1 cellular context compared by ENCODE assay signal in the genomic region with DNA sequence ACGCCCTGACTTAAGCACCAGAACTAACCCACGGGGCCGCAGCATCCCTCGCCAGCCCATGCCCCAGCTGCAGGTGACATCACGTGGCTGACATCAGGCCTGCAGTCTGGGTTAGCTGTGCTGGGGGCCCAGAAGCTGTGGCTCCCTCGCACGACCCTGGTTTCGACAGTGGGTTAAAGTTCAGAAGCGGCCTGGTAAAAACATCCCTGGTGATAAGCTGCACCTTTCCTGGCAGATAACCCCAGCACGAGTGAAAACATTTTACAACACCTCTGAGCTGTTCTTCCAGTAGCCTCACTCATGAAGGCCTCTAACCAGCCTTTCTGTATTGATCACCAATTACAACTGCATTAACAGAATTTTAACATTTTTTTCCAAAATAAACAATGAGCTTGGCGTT.
TF ChIP-seq lines count a peak whose summit lies in the region.

No MANE protein-coding gene starts in this region.

TF ChIP-seq in HepG2, 621 proteins besides CTCF, POLR2A, EP300 and RAD21 (continued from another document and continues in another):
- no peak for TF ChIP-seq ZNF281 (CRISPR knock-in tag; IDR thresholded peaks at IDR 0.05; ENCODE audit: borderline replicate concordance)
- TF ChIP-seq TFE3 (CRISPR knock-in tag; IDR thresholded peaks at IDR 0.05), result 0 out of 2 replicates have a peak, but pooled peaks have one; percentile 47
- no peak for TF ChIP-seq ZNF256 (CRISPR knock-in tag; conservative IDR thresholded peaks at IDR 0.05)
- TF ChIP-seq THRA (CRISPR knock-in tag; IDR thresholded peaks at IDR 0.05; ENCODE audit: borderline replicate concordance), result peak; percentile 84; the same call in 1 of the 2 replicates
- no peak for TF ChIP-seq NCOA5 (CRISPR knock-in tag; IDR thresholded peaks at IDR 0.05)
- no peak for TF ChIP-seq HMG20A (CRISPR knock-in tag; IDR thresholded peaks at IDR 0.05; ENCODE audit: borderline replicate concordance)
- no peak for TF ChIP-seq ADNP (CRISPR knock-in tag; IDR thresholded peaks at IDR 0.05)
- no peak for TF ChIP-seq HHEX (CRISPR knock-in tag; IDR thresholded peaks at IDR 0.05)
- no peak for TF ChIP-seq ZNF616 (CRISPR knock-in tag; IDR thresholded peaks at IDR 0.05; ENCODE audit: low read depth)
- TF ChIP-seq ZNF839 (CRISPR knock-in tag; IDR thresholded peaks at IDR 0.05; ENCODE audit: borderline replicate concordance), result no peak
- TF ChIP-seq TBL1XR1 (IDR thresholded peaks at IDR 0.05; ENCODE audit: borderline replicate concordance, low read length, partially characterized antibody), result no peak
- no peak for TF ChIP-seq ATF4 (CRISPR knock-in tag; IDR thresholded peaks at IDR 0.05)
- TF ChIP-seq ATM (IDR thresholded peaks at IDR 0.05; ENCODE audit: borderline replicate concordance), result no peak
- no peak for TF ChIP-seq BHLHE40 (IDR thresholded peaks at IDR 0.05; ENCODE audit: low read length)
- no peak for TF ChIP-seq CCDC6 (CRISPR knock-in tag; IDR thresholded peaks at IDR 0.05)
- TF ChIP-seq ZNF143 (CRISPR knock-in tag; IDR thresholded peaks at IDR 0.05), result no peak
- 0 out of 2 replicates have a peak, but pooled peaks have one; percentile 35 for TF ChIP-seq NRL (CRISPR knock-in tag; IDR thresholded peaks at IDR 0.05; ENCODE audit: borderline replicate concordance)
- no peak for TF ChIP-seq SKI (IDR thresholded peaks at IDR 0.05; ENCODE audit: partially characterized antibody)
- no peak for TF ChIP-seq ONECUT2 (CRISPR knock-in tag; IDR thresholded peaks at IDR 0.05)
- no peak for TF ChIP-seq ZC3H13 (CRISPR knock-in tag; IDR thresholded peaks at IDR 0.05)
- TF ChIP-seq ZNF670 (CRISPR knock-in tag; IDR thresholded peaks at IDR 0.05; ENCODE audit: borderline replicate concordance), result no peak
- no peak for TF ChIP-seq ZBTB44 (CRISPR knock-in tag; IDR thresholded peaks at IDR 0.05)
- no peak for TF ChIP-seq ZNF703 (CRISPR knock-in tag; IDR thresholded peaks at IDR 0.05; ENCODE audit: borderline replicate concordance)
- no peak for TF ChIP-seq IKZF1 (IDR thresholded peaks at IDR 0.05)
- no peak for TF ChIP-seq ZNF333 (CRISPR knock-in tag; IDR thresholded peaks at IDR 0.05; ENCODE audit: borderline replicate concordance)
- no peak for TF ChIP-seq ZNF335 (CRISPR knock-in tag; IDR thresholded peaks at IDR 0.05)
- no peak for TF ChIP-seq HNRNPL (IDR thresholded peaks at IDR 0.05; ENCODE audit: low read depth, low read length)
- TF ChIP-seq ZBTB38 (CRISPR knock-in tag; IDR thresholded peaks at IDR 0.05), result no peak
- TF ChIP-seq HMG20B (CRISPR knock-in tag; conservative IDR thresholded peaks at IDR 0.05), result no peak
- TF ChIP-seq ZNF562 (CRISPR knock-in tag; IDR thresholded peaks at IDR 0.05; ENCODE audit: borderline replicate concordance), result no peak
- no peak for TF ChIP-seq FLYWCH1 (CRISPR knock-in tag; IDR thresholded peaks at IDR 0.05)
- no peak for TF ChIP-seq FOXC1 (CRISPR knock-in tag; IDR thresholded peaks at IDR 0.05; ENCODE audit: borderline replicate concordance)
- no peak for TF ChIP-seq RBFOX2 (IDR thresholded peaks at IDR 0.05; ENCODE audit: low read depth, low read length)
- TF ChIP-seq TCF7 (IDR thresholded peaks at IDR 0.05; ENCODE audit: low read depth), result no peak
- no peak for TF ChIP-seq KAT7 (CRISPR knock-in tag; IDR thresholded peaks at IDR 0.05; ENCODE audit: borderline replicate concordance)
- TF ChIP-seq MTA1 (CRISPR knock-in tag; IDR thresholded peaks at IDR 0.05; ENCODE audit: borderline replicate concordance), result no peak
- TF ChIP-seq, protein P1, sequence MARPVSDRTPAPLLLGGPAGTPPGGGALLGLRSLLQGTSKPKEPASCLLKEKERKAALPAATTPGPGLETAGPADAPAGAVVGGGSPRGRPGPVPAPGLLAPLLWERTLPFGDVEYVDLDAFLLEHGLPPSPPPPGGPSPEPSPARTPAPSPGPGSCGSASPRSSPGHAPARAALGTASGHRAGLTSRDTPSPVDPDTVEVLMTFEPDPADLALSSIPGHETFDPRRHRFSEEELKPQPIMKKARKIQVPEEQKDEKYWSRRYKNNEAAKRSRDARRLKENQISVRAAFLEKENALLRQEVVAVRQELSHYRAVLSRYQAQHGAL (CRISPR knock-in tag; IDR thresholded peaks at IDR 0.05; ENCODE audit: not compliant biosample characterization), result no peak
- TF ChIP-seq TBP (CRISPR knock-in tag; IDR thresholded peaks at IDR 0.05), result no peak
- no peak for TF ChIP-seq ZNF547 (CRISPR knock-in tag; IDR thresholded peaks at IDR 0.05)
- peak; percentile 23; the same call in 1 of the 2 replicates for TF ChIP-seq NCOA2 (CRISPR knock-in tag; IDR thresholded peaks at IDR 0.05)
- no peak for TF ChIP-seq SUZ12 (IDR thresholded peaks at IDR 0.05; ENCODE audit: low read depth, low read length)
- TF ChIP-seq ZNF557 (CRISPR knock-in tag; IDR thresholded peaks at IDR 0.05), result no peak
- peak; percentile 17; the same call in 1 of the 2 replicates for TF ChIP-seq HDAC1 (CRISPR knock-in tag; IDR thresholded peaks at IDR 0.05)
- TF ChIP-seq FOXJ3 (CRISPR knock-in tag; IDR thresholded peaks at IDR 0.05; ENCODE audit: borderline replicate concordance), result 0 out of 2 replicates have a peak, but pooled peaks have one; percentile 19
- no peak for TF ChIP-seq NFE2L2 (IDR thresholded peaks at IDR 0.05; ENCODE audit: low read length)
- TF ChIP-seq ZNF24 (IDR thresholded peaks at IDR 0.05), result no peak
- 0 out of 2 replicates have a peak, but pooled peaks have one; percentile 24 for TF ChIP-seq ZMYM3 (CRISPR knock-in tag; IDR thresholded peaks at IDR 0.05)
- no peak for TF ChIP-seq KLF15 (CRISPR knock-in tag; IDR thresholded peaks at IDR 0.05; ENCODE audit: borderline replicate concordance)
- TF ChIP-seq, protein P2, sequence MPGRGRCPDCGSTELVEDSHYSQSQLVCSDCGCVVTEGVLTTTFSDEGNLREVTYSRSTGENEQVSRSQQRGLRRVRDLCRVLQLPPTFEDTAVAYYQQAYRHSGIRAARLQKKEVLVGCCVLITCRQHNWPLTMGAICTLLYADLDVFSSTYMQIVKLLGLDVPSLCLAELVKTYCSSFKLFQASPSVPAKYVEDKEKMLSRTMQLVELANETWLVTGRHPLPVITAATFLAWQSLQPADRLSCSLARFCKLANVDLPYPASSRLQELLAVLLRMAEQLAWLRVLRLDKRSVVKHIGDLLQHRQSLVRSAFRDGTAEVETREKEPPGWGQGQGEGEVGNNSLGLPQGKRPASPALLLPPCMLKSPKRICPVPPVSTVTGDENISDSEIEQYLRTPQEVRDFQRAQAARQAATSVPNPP (CRISPR knock-in tag; IDR thresholded peaks at IDR 0.05), result no peak
- TF ChIP-seq, protein P3, sequence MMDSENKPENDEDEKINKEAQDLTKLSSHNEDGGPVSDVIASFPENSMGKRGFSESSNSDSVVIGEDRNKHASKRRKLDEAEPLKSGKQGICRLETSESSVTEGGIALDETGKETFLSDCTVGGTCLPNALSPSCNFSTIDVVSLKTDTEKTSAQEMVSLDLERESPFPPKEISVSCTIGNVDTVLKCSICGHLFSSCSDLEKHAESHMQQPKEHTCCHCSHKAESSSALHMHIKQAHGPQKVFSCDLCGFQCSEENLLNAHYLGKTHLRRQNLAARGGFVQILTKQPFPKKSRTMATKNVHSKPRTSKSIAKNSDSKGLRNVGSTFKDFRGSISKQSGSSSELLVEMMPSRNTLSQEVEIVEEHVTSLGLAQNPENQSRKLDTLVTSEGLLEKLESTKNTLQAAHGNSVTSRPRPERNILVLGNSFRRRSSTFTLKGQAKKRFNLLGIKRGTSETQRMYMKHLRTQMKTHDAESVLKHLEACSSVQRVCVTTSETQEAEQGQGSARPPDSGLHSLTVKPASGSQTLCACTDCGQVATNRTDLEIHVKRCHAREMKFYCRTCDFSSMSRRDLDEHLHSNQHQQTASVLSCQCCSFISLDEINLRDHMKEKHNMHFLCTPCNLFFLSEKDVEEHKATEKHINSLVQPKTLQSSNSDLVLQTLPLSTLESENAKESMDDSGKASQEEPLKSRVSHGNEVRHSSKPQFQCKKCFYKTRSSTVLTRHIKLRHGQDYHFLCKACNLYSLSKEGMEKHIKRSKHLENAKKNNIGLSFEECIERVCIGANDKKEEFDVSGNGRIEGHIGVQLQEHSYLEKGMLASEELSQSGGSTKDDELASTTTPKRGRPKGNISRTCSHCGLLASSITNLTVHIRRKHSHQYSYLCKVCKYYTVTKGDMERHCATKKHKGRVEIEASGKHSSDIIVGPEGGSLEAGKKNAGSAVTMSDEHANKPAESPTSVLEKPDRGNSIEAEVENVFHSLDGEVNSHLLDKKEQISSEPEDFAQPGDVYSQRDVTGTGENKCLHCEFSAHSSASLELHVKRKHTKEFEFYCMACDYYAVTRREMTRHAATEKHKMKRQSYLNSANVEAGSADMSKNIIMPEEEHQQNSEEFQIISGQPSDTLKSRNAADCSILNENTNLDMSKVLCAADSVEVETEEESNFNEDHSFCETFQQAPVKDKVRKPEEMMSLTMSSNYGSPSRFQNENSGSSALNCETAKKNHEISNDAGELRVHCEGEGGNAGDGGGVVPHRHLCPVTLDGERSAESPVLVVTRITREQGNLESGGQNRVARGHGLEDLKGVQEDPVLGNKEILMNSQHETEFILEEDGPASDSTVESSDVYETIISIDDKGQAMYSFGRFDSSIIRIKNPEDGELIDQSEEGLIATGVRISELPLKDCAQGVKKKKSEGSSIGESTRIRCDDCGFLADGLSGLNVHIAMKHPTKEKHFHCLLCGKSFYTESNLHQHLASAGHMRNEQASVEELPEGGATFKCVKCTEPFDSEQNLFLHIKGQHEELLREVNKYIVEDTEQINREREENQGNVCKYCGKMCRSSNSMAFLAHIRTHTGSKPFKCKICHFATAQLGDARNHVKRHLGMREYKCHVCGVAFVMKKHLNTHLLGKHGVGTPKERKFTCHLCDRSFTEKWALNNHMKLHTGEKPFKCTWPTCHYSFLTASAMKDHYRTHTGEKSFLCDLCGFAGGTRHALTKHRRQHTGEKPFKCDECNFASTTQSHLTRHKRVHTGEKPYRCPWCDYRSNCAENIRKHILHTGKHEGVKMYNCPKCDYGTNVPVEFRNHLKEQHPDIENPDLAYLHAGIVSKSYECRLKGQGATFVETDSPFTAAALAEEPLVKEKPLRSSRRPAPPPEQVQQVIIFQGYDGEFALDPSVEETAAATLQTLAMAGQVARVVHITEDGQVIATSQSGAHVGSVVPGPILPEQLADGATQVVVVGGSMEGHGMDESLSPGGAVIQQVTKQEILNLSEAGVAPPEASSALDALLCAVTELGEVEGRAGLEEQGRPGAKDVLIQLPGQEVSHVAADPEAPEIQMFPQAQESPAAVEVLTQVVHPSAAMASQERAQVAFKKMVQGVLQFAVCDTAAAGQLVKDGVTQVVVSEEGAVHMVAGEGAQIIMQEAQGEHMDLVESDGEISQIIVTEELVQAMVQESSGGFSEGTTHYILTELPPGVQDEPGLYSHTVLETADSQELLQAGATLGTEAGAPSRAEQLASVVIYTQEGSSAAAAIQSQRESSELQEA (CRISPR knock-in tag; IDR thresholded peaks at IDR 0.05; ENCODE audit: not compliant biosample characterization), result no peak
